ENCODE assay signal across 8 cellular contexts in genomic region chr4:76949293-76950051, GRCh38. TPM values are rescaled to one million over a fixed set of nuclear protein-coding genes. Genes with fewer than 3 reads are reported as not detected.
DNase-seq lines count a peak whose midpoint lies in the region; ATAC-seq, FAIRE-seq and TF ChIP-seq lines count a peak whose summit lies in the region.

Gene SEPTIN11, plus strand, starts transcription at chr4:76949752. Its CDS starts 152 bp downstream, at chr4:76949904.

- no TSS peak for BruUV-seq in endothelial cell of umbilical vein (replicated peaks; lab: Mats Ljungman, UMichigan)

- peak; percentile 96 for TF ChIP-seq POLR2A in endothelial cell of umbilical vein (IDR thresholded peaks at IDR 0.05; ENCODE audit: low read depth, low read length)

- dilution Hi-C loops in endothelial cell of umbilical vein (cut with MboI; ENCODE audit: extremely low pct_ligation_motif_present, low sequenced_read_pairs) = no loop called here

- peak within 1 kb of the TSS; percentile 84 for H2AFZ ChIP-seq in OCI-LY3 (ENCODE audit: low read depth, low read length)
- H2AFZ ChIP-seq in endothelial cell of umbilical vein (ENCODE audit: low read depth, low read length) = peak within 1 kb of the TSS; percentile 84

- H3K9me3 ChIP-seq in HUES64 (ENCODE audit: insufficient read depth, low read depth, low read length) (no peaks in the 10 kb centered on the region), OCI-LY3 (ENCODE audit: insufficient read depth, low read length) (no peaks in the 10 kb centered on the region), endothelial cell of umbilical vein (replicated peaks; ENCODE audit: control insufficient read depth, insufficient read depth, low read length) (no peaks in the 10 kb centered on the region), mononuclear cell (ENCODE audit: low read depth, low read length) (no peaks in the 10 kb centered on the region)

- H3K4me2 ChIP-seq in OCI-LY3 (ENCODE audit: low read length) (peak within 1 kb of the TSS; percentile 70), endothelial cell of umbilical vein (ENCODE audit: insufficient read depth, low read length) (peak within 1 kb of the TSS; percentile 83)

- DNase-seq in D341Med (ENCODE audit: low spot score) (peak; percentile 94), activated T-cell treated with anti-CD3 and anti-CD28 coated beads for 1 hour (ENCODE audit: low read depth) (peak; percentile 73), endothelial cell of umbilical vein (ENCODE audit: low read depth, low spot score) (peak; percentile 92)
- DNase-seq in stimulated activated CD8-positive, alpha-beta memory T cell treated with anti-CD3 and anti-CD28 coated beads, Interleukin-2, amount 100 ng/mL, for 48 hours (ENCODE audit: low read depth in 2 of 2) = peak; percentile 62 to 73

- TF ChIP-seq CTCF in OCI-LY3 (IDR thresholded peaks at IDR 0.05; ENCODE audit: low read depth, low read length) (no peak), endothelial cell of umbilical vein (IDR thresholded peaks at IDR 0.05; ENCODE audit: extremely low read depth in 1 of 2, insufficient read depth in 1 of 2, low read depth in 1 of 2, low read length in 2 of 2) (no peak)

- H3K36me3 ChIP-seq in HUES64 (ENCODE audit: insufficient read depth, low read length) (0 out of 2 replicates have a peak, but pooled peaks cover 2% of the 10 kb centered on the region), OCI-LY3 (replicated peaks; ENCODE audit: low read depth, low read length) (peaks cover 6% of the 10 kb centered on the region), endothelial cell of umbilical vein (ENCODE audit: control insufficient read depth in 2 of 2, extremely low read depth in 1 of 2, insufficient read depth in 2 of 2, low read length in 2 of 2) (no peaks in the 10 kb centered on the region)

- FAIRE-seq in endothelial cell of umbilical vein (lab: Jason Lieb, UNC) = peak; percentile 92

- peak within 1 kb of the TSS; percentile 82 for H3K9ac ChIP-seq in HUES64 (ENCODE audit: low read depth, low read length)
- H3K9ac ChIP-seq in OCI-LY3 (ENCODE audit: low read length) = peak within 1 kb of the TSS; percentile 92
- H3K9ac ChIP-seq in endothelial cell of umbilical vein (replicated peaks; ENCODE audit: extremely low read depth, insufficient read depth, low read length) = peak within 1 kb of the TSS; percentile 94

- peak; percentile 65 for ATAC-seq in GM21515 (IDR thresholded peaks at IDR 0.05; ENCODE audit: unreplicated experiment)

- under 1% methylated on average over 85 of the region's 85 CpGs for WGBS in HUES64

- H3K79me2 ChIP-seq in OCI-LY3 (ENCODE audit: low read length) (peaks cover 43% of the 10 kb centered on the region), endothelial cell of umbilical vein (ENCODE audit: control insufficient read depth, insufficient read depth, low read length) (peaks cover 58% of the 10 kb centered on the region)

- intact Hi-C loops in endothelial cell of umbilical vein (cut with micrococcal nuclease) = loop anchor here (1.0 to 5.0 kb wide), 14 partner anchors 27 to 517 kb away; partner anchors contain the start of gene CCNG2

- H3K27me3 ChIP-seq in HUES64 (ENCODE audit: insufficient read depth, low read length) (peaks cover 25% of the 10 kb centered on the region), OCI-LY3 (ENCODE audit: low read depth, low read length) (no peaks in the 10 kb centered on the region), endothelial cell of umbilical vein (ENCODE audit: control insufficient read depth in 2 of 2, insufficient read depth in 2 of 2, low read length in 2 of 2) (no peaks in the 10 kb centered on the region), mononuclear cell (ENCODE audit: insufficient read depth, low read length) (no peaks in the 10 kb centered on the region)

- H4K20me1 ChIP-seq in OCI-LY3 (ENCODE audit: insufficient read depth, low read length) (peaks cover 19% of the 10 kb centered on the region), endothelial cell of umbilical vein (replicated peaks; ENCODE audit: control insufficient read depth, extremely low read depth, insufficient read depth, low read length) (no peaks in the 10 kb centered on the region)

- no peaks in the 10 kb centered on the region for H3K9me1 ChIP-seq in endothelial cell of umbilical vein (replicated peaks; ENCODE audit: control insufficient read depth, extremely low read depth, insufficient read depth, low read length)

- H3K27ac ChIP-seq in HUES64 (ENCODE audit: low read depth, low read length) (peak within 1 kb of the TSS; percentile 59), OCI-LY3 (ENCODE audit: low read length) (peak within 1 kb of the TSS; percentile 41), endothelial cell of umbilical vein (ENCODE audit: insufficient read depth, low read depth, low read length) (peak within 1 kb of the TSS; percentile 81)

- POLR2A ChIA-PET in endothelial cell of umbilical vein (lab: Charles Lee) = interaction anchor here (0.7 to 3.4 kb wide), 4 partner anchors 53 to 144 kb away, joined by 3 to 24 read pairs (median 3); no protein-coding TSS in a partner anchor

- CTCF ChIA-PET in endothelial cell of umbilical vein (lab: Charles Lee) = interaction anchor here (0.6 to 4.3 kb wide), 7 partner anchors 28 to 254 kb away, joined by 3 to 23 read pairs (median 6); no protein-coding TSS in a partner anchor

- peaks cover 25% of the 10 kb centered on the region for H3K4me1 ChIP-seq in HUES64 (ENCODE audit: insufficient read depth, low read length)
- H3K4me1 ChIP-seq in OCI-LY3 (ENCODE audit: low read length) = peaks cover 8% of the 10 kb centered on the region
- peaks cover 19% of the 10 kb centered on the region for H3K4me1 ChIP-seq in endothelial cell of umbilical vein (ENCODE audit: control insufficient read depth, extremely low read depth, insufficient read depth, low read length)
- H3K4me1 ChIP-seq in mononuclear cell (ENCODE audit: insufficient read depth, low read length) = peaks cover 22% of the 10 kb centered on the region

- H3K4me3 ChIP-seq in HUES64 (ENCODE audit: low read length) (peak within 1 kb of the TSS; percentile 89), OCI-LY3 (ENCODE audit: low read length) (peak within 1 kb of the TSS; percentile 95), endothelial cell of umbilical vein (replicated peaks in 1 of 3; ENCODE audit: insufficient read depth in 1 of 3, low read depth in 1 of 3, low read length in 3 of 3) (peak within 1 kb of the TSS; percentile 73 to 95 (median 74)), mononuclear cell (ENCODE audit: low read length) (peak within 1 kb of the TSS; percentile 62)

TF ChIP-seq in endothelial cell of umbilical vein, 7 proteins besides CTCF, POLR2A, EP300 and RAD21:
- TF ChIP-seq POLR2AphosphoS5 (IDR thresholded peaks at IDR 0.05; ENCODE audit: insufficient read depth, low read depth, low read length) = peak; percentile 97
- TF ChIP-seq GATA2 (IDR thresholded peaks at IDR 0.05; ENCODE audit: insufficient read depth, insufficient read length, low read depth, low read length) = no peak
- no peak for TF ChIP-seq MYC (IDR thresholded peaks at IDR 0.05; ENCODE audit: low read depth, low read length)
- no peak for TF ChIP-seq EZH2 (IDR thresholded peaks at IDR 0.05; ENCODE audit: borderline replicate concordance, low read depth, low read length, severe bottlenecking)
- peak; percentile 28 for TF ChIP-seq MAX (IDR thresholded peaks at IDR 0.05; ENCODE audit: insufficient read depth, insufficient read length)
- peak; percentile 17 for TF ChIP-seq FOS (IDR thresholded peaks at IDR 0.05; ENCODE audit: borderline replicate concordance, insufficient read depth, low read length)

RNA-seq across cellular contexts. Expression of gene SEPTIN11, which starts in this region (rescaled TPM):
- polyA plus RNA-seq in HUES64 (2013, experiment 1 of 2) = 65.8 TPM
- 85.9 TPM for polyA plus RNA-seq in HUES64 (2013, experiment 2 of 2)
- 168 and 202 TPM in 2 replicates for total RNA-seq in endothelial cell of umbilical vein
- 55.9 and 69.4 TPM in 2 replicates for polyA plus RNA-seq in endothelial cell of umbilical vein
- polyA plus RNA-seq in endothelial cell of umbilical vein (2011; cell fraction: cytosol; rRNA removed) = 90.2 and 102 TPM in 2 replicates
- 92.9 and 109 TPM in 2 replicates for polyA plus RNA-seq in endothelial cell of umbilical vein (2011; cell fraction: nucleus; rRNA removed)
- polyA plus RNA-seq in endothelial cell of umbilical vein (2012) = 116 and 141 TPM in 2 replicates
- 201 and 218 TPM in 2 replicates for polyA minus RNA-seq in endothelial cell of umbilical vein
- 3.5 TPM for polyA minus RNA-seq in endothelial cell of umbilical vein (2011; cell fraction: cytosol; rRNA and poly(A)+ RNA removed)
- polyA minus RNA-seq in endothelial cell of umbilical vein (2011; cell fraction: nucleus; rRNA and poly(A)+ RNA removed) = 245 and 309 TPM in 2 replicates
- total RNA-seq in mononuclear cell = 21.7 TPM

Comparison
In these comparisons a context has a peak if more than half of its experiments do, and no peak if none do; other contexts are left out.
1. Peak in every context shown above with its lines: DNase-seq, ATAC-seq, H3K4me3 ChIP-seq and H3K27ac ChIP-seq.